Comparison of ENCODE assay signal across 28 cellular contexts in the genomic region with DNA sequence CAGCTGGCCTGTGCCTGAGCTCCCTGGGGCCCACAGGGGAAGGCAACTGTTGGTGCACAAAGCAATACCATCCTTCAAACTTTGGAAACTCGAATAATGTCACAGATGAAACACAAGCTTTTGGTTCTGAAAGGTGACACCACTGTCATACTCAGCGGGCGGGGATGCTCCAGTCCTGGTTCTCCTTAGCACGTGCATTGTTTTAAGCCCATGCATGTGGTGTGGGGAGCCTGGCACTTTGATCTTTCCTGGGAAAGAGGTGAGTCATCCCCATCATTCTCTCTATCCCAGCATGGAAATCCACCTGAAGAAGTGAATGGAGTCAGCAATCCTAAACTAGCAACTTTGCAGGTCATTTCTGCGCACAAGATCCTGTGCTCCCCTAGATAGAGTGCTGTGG.
"Had no signal": no experiment of that assay in that cellular context is flagged by ENCODE, and none has a peak within 500 bp of the region (broad histone marks: within the 10 kb centered on the region; RNA-seq: fewer than 3 reads in every experiment).

No MANE protein-coding gene starts in this region.

- H3K36me3 ChIP-seq: neutrophil, ovary, right lobe of liver, sigmoid colon, thoracic aorta, thyroid gland, tibial nerve, upper lobe of left lung, vagina had no signal

- H3K4me3 ChIP-seq: ovary, psoas muscle, right lobe of liver, sigmoid colon, stomach, thoracic aorta, thyroid gland, tibial nerve, upper lobe of left lung, vagina had no signal

- H3K27me3 ChIP-seq: neutrophil, ovary, right lobe of liver, sigmoid colon, stomach, thyroid gland, tibial nerve, upper lobe of left lung, vagina had no signal

- H3K4me1 Mint-ChIP-seq: nephron progenitor cell; neural crest cell; stimulated activated effector memory CD8-positive, alpha-beta T cell treated with anti-CD3 and anti-CD28 coated beads, Interleukin-12 subunit alpha, Interleukin-12 subunit beta, amount 100 ng/mL, for 72 hours; stimulated activated naive B cell treated with anti-CD40 and anti-IgM and Interleukin-4, amounts not matched to agents 10 μg/mL and 1 μg/mL and 100 μg/mL, for 72 hours had no signal

- H3K4me1 ChIP-seq: parathyroid adenoma, psoas muscle, right lobe of liver, sigmoid colon, stomach, thyroid gland, tibial nerve, upper lobe of left lung, vagina had no signal

- H3K36me3 Mint-ChIP-seq: natural killer cell treated with Interleukin-12 subunit alpha and Interleukin-12 subunit beta and Interleukin-15 and Interleukin-18, amount 100 ng/mL, for 72 hours; stimulated activated effector memory CD8-positive, alpha-beta T cell treated with anti-CD3 and anti-CD28 coated beads, Interleukin-12 subunit alpha, Interleukin-12 subunit beta, amount 100 ng/mL, for 72 hours; stimulated activated naive B cell treated with anti-CD40 and anti-IgM and Interleukin-4, amounts not matched to agents 10 μg/mL and 1 μg/mL and 100 μg/mL, for 72 hours had no signal

- H3K27ac Mint-ChIP-seq: natural killer cell treated with Interleukin-12 subunit alpha and Interleukin-12 subunit beta and Interleukin-15 and Interleukin-18, amount 100 ng/mL, for 72 hours; nephron progenitor cell; progenitor cell of endocrine pancreas; stimulated activated effector memory CD8-positive, alpha-beta T cell treated with anti-CD3 and anti-CD28 coated beads, Interleukin-12 subunit alpha, Interleukin-12 subunit beta, amount 100 ng/mL, for 72 hours; stimulated activated naive B cell treated with anti-CD40 and anti-IgM and Interleukin-4, amounts not matched to agents 10 μg/mL and 1 μg/mL and 100 μg/mL, for 72 hours; stimulated activated naive CD8-positive, alpha-beta T cell treated with anti-CD3 and anti-CD28 coated beads, Interleukin-15, Interleukin-2, amounts not matched to agents 100 ng/mL and 50 ng/mL, for 24 hours had no signal

- H3K4me3 Mint-ChIP-seq: natural killer cell treated with Interleukin-12 subunit alpha and Interleukin-12 subunit beta and Interleukin-15 and Interleukin-18, amount 100 ng/mL, for 72 hours; nephron progenitor cell; neural crest cell; stimulated activated effector memory CD8-positive, alpha-beta T cell treated with anti-CD3 and anti-CD28 coated beads, Interleukin-12 subunit alpha, Interleukin-12 subunit beta, amount 100 ng/mL, for 72 hours; stimulated activated naive B cell treated with anti-CD40 and anti-IgM and Interleukin-4, amounts not matched to agents 10 μg/mL and 1 μg/mL and 100 μg/mL, for 72 hours; stimulated activated naive CD8-positive, alpha-beta T cell treated with anti-CD3 and anti-CD28 coated beads, Interleukin-15, Interleukin-2, amounts not matched to agents 100 ng/mL and 50 ng/mL, for 24 hours had no signal

- DNase-seq: nephron progenitor cell; nucleus accumbens; ovary; posterior cingulate gyrus; psoas muscle; right cardiac atrium; right lobe of liver; sigmoid colon; small intestine; stimulated activated CD4-positive, alpha-beta T cell treated with anti-CD3 and anti-CD28 coated beads, Interleukin-15, amount 100 ng/mL, for 24 hours; stimulated activated CD4-positive, alpha-beta T cell treated with anti-CD3 and anti-CD28 coated beads, Interleukin-2, amount 100 ng/mL, for 24 hours; stimulated activated CD4-positive, alpha-beta T cell treated with anti-CD3 and anti-CD28 coated beads, Interleukin-2, amount 100 ng/mL, for 48 hours; stimulated activated CD4-positive, alpha-beta T cell treated with anti-CD3 and anti-CD28 coated beads, Interleukin-4, amount 100 ng/mL, for 24 hours; stimulated activated naive B cell treated with anti-CD40 and anti-IgM and Interleukin-4, amounts not matched to agents 10 μg/mL and 1 μg/mL and 100 μg/mL, for 72 hours; stimulated activated naive CD4-positive, alpha-beta T cell treated with Interleukin-2 at 50 U/mL for 16 hours; stomach; thyroid gland; upper lobe of left lung had no signal

- H3K9me3 ChIP-seq: neutrophil, ovary, psoas muscle, right lobe of liver, sigmoid colon, thoracic aorta, thyroid gland, upper lobe of left lung, vagina had no signal

- ATAC-seq: natural killer cell treated with Interleukin-12 subunit alpha and Interleukin-12 subunit beta and Interleukin-15 and Interleukin-18, amount 100 ng/mL, for 72 hours; psoas muscle; right cardiac atrium; right lobe of liver; stimulated activated effector memory CD8-positive, alpha-beta T cell treated with anti-CD3 and anti-CD28 coated beads, Interleukin-12 subunit alpha, Interleukin-12 subunit beta, amount 100 ng/mL, for 72 hours; stimulated activated naive B cell treated with anti-CD40 and anti-IgM and Interleukin-4, amounts not matched to agents 10 μg/mL and 1 μg/mL and 100 μg/mL, for 72 hours had no signal

- H3K27ac ChIP-seq: neutrophil, ovary, parathyroid adenoma, psoas muscle, right lobe of liver, sigmoid colon, stomach, thoracic aorta, thyroid gland, tibial nerve, upper lobe of left lung, vagina had no signal

- H3K9me3 Mint-ChIP-seq: natural killer cell treated with Interleukin-12 subunit alpha and Interleukin-12 subunit beta and Interleukin-15 and Interleukin-18, amount 100 ng/mL, for 72 hours; stimulated activated effector memory CD8-positive, alpha-beta T cell treated with anti-CD3 and anti-CD28 coated beads, Interleukin-12 subunit alpha, Interleukin-12 subunit beta, amount 100 ng/mL, for 72 hours; stimulated activated naive B cell treated with anti-CD40 and anti-IgM and Interleukin-4, amounts not matched to agents 10 μg/mL and 1 μg/mL and 100 μg/mL, for 72 hours; stimulated activated naive CD8-positive, alpha-beta T cell treated with anti-CD3 and anti-CD28 coated beads, Interleukin-15, Interleukin-2, amounts not matched to agents 100 ng/mL and 50 ng/mL, for 24 hours had no signal

- H3K27me3 Mint-ChIP-seq: natural killer cell treated with Interleukin-12 subunit alpha and Interleukin-12 subunit beta and Interleukin-15 and Interleukin-18, amount 100 ng/mL, for 72 hours; progenitor cell of endocrine pancreas; stimulated activated naive CD8-positive, alpha-beta T cell treated with anti-CD3 and anti-CD28 coated beads, Interleukin-15, Interleukin-2, amounts not matched to agents 100 ng/mL and 50 ng/mL, for 24 hours had no signal
